In the genomic region with DNA sequence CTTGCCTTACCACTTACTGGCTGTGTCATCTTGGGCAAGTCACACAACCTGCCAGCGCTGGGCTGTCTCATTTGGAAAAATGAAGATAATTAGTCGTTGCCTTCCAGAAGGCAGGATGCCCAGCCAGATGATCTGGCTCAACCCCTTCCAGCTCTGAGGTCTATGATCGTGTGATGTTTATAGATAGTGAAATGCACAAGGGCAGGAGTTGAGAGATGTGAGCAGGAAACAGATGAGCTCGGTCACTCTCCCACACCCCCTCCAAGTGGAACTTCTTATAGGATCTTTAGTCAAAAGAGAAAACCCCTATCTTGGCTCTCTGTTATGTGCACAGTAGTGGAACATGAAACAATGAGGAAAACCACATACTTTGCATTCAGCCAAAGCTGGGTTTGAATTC, we compare ENCODE assay signal across 1 cellular context.
TF ChIP-seq lines count a peak whose summit lies in the region.

No MANE protein-coding gene starts in this region.

TF ChIP-seq in HepG2, 621 proteins besides CTCF, POLR2A, EP300 and RAD21 (continued from another document):
- TF ChIP-seq ZFP91 (CRISPR knock-in tag; IDR thresholded peaks at IDR 0.05; ENCODE audit: borderline replicate concordance) (no peak), ZNF543 (CRISPR knock-in tag; IDR thresholded peaks at IDR 0.05) (no peak), HCFC1 (IDR thresholded peaks at IDR 0.05; ENCODE audit: low read depth, low read length) (no peak), ZNF44 (CRISPR knock-in tag; IDR thresholded peaks at IDR 0.05) (no peak), ZNF569 (CRISPR knock-in tag; IDR thresholded peaks at IDR 0.05; ENCODE audit: borderline replicate concordance) (no peak), SATB2 (CRISPR knock-in tag; IDR thresholded peaks at IDR 0.05) (no peak)
- TF ChIP-seq, protein P1, sequence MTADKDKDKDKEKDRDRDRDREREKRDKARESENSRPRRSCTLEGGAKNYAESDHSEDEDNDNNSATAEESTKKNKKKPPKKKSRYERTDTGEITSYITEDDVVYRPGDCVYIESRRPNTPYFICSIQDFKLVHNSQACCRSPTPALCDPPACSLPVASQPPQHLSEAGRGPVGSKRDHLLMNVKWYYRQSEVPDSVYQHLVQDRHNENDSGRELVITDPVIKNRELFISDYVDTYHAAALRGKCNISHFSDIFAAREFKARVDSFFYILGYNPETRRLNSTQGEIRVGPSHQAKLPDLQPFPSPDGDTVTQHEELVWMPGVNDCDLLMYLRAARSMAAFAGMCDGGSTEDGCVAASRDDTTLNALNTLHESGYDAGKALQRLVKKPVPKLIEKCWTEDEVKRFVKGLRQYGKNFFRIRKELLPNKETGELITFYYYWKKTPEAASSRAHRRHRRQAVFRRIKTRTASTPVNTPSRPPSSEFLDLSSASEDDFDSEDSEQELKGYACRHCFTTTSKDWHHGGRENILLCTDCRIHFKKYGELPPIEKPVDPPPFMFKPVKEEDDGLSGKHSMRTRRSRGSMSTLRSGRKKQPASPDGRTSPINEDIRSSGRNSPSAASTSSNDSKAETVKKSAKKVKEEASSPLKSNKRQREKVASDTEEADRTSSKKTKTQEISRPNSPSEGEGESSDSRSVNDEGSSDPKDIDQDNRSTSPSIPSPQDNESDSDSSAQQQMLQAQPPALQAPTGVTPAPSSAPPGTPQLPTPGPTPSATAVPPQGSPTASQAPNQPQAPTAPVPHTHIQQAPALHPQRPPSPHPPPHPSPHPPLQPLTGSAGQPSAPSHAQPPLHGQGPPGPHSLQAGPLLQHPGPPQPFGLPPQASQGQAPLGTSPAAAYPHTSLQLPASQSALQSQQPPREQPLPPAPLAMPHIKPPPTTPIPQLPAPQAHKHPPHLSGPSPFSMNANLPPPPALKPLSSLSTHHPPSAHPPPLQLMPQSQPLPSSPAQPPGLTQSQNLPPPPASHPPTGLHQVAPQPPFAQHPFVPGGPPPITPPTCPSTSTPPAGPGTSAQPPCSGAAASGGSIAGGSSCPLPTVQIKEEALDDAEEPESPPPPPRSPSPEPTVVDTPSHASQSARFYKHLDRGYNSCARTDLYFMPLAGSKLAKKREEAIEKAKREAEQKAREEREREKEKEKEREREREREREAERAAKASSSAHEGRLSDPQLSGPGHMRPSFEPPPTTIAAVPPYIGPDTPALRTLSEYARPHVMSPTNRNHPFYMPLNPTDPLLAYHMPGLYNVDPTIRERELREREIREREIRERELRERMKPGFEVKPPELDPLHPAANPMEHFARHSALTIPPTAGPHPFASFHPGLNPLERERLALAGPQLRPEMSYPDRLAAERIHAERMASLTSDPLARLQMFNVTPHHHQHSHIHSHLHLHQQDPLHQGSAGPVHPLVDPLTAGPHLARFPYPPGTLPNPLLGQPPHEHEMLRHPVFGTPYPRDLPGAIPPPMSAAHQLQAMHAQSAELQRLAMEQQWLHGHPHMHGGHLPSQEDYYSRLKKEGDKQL (CRISPR knock-in tag; IDR thresholded peaks at IDR 0.05; ENCODE audit: low read depth), result no peak
